Comparison of ENCODE assay signal across 25 cellular contexts in genomic region chr18:48573632-48574293, GRCh38. TPM values are rescaled to one million over a fixed set of nuclear protein-coding genes. Genes with fewer than 3 reads are reported as not detected.
DNase-seq lines count a peak whose midpoint lies in the region; ATAC-seq, FAIRE-seq and TF ChIP-seq lines count a peak whose summit lies in the region.
"Had no signal": no experiment of that assay in that cellular context is flagged by ENCODE, and none has a peak within 500 bp of the region (broad histone marks: within the 10 kb centered on the region; RNA-seq: fewer than 3 reads in every experiment).

No MANE protein-coding gene starts in this region.

- no peak overlapping the region for H4K8ac ChIP-seq in mesendoderm (ENCODE audit: low read depth, low read length)

- no peak overlapping the region for H2BK120ac ChIP-seq in mesendoderm (ENCODE audit: low read depth, low read length)

- no peak overlapping the region for H3K4me2 ChIP-seq in mesendoderm (ENCODE audit: low read length)

- no peak overlapping the region for H3K4ac ChIP-seq in mesendoderm (ENCODE audit: low read depth, low read length)

- no peaks in the 10 kb centered on the region for H3K36me3 ChIP-seq in mesendoderm (ENCODE audit: control insufficient read depth, insufficient read depth, low read length)
- H3K36me3 ChIP-seq: cardiac muscle cell had no signal

- peaks cover 4% of the 10 kb centered on the region for H3K79me1 ChIP-seq in mesendoderm (ENCODE audit: low read length)

- H3K4me3 ChIP-seq in dorsolateral prefrontal cortex (no peak overlapping the region), mesendoderm (ENCODE audit: low read length) (no peak overlapping the region)
- H3K4me3 ChIP-seq: cardiac muscle cell, lung had no signal

- WGBS in mesendoderm (ENCODE audit: extremely low coverage, insufficient coverage, low lambda C conversion rate): no CpG with 5 or more reads among the region's 14 CpGs

- no peak overlapping the region for H2BK15ac ChIP-seq in mesendoderm (replicated peaks; ENCODE audit: low read depth)

- no peaks in the 10 kb centered on the region for H3K4me1 ChIP-seq in mesendoderm (ENCODE audit: control insufficient read depth, low read depth, low read length)

- H3K27me3 ChIP-seq in dorsolateral prefrontal cortex: no peaks in the 10 kb centered on the region
- H3K27me3 ChIP-seq in mesendoderm (ENCODE audit: insufficient read depth, low read length, poor library complexity): no peaks in the 10 kb centered on the region
- H3K27me3 ChIP-seq: cardiac muscle cell had no signal

- H2BK5ac ChIP-seq in mesendoderm (ENCODE audit: low read length): no peak overlapping the region

- no peaks in the 10 kb centered on the region for H3K79me2 ChIP-seq in mesendoderm (ENCODE audit: control insufficient read depth, insufficient read depth, low read length)

- H3K27ac Mint-ChIP-seq in effector memory CD8-positive, alpha-beta T cell: no peak overlapping the region
- H3K27ac Mint-ChIP-seq: activated CD4-positive, alpha-beta T cell treated with anti-CD3 and anti-CD28 coated beads, Interleukin-2, amount 10 ng/mL, durations not matched to agents 7 days and 5 days; activated naive CD8-positive, alpha-beta T cell treated with anti-CD3 and anti-CD28 coated beads, Interleukin-2, amount 50 U/mL, for 24 hours; CD14-positive monocyte; stimulated activated naive CD8-positive, alpha-beta T cell treated with anti-CD3 and anti-CD28 coated beads, Interleukin-15, Interleukin-2, amounts not matched to agents 100 ng/mL and 50 ng/mL, for 24 hours had no signal

- ATAC-seq in HG03354 (IDR thresholded peaks at IDR 0.05; ENCODE audit: poor library complexity, severe bottlenecking, unreplicated experiment) (no peak), HG03565 (IDR thresholded peaks at IDR 0.05; ENCODE audit: unreplicated experiment) (no peak)
- no peak for ATAC-seq in effector memory CD8-positive, alpha-beta T cell (replicated peaks)
- ATAC-seq: activated naive CD8-positive, alpha-beta T cell treated with anti-CD3 and anti-CD28 coated beads, Interleukin-2, amount 50 U/mL, for 24 hours had no signal

- H4K5ac ChIP-seq in mesendoderm (ENCODE audit: low read length): no peak overlapping the region

- H3K9ac ChIP-seq in mesendoderm (ENCODE audit: low read length): no peak overlapping the region

- H3K27me3 Mint-ChIP-seq in effector memory CD8-positive, alpha-beta T cell: peaks cover 0 to 22% of the 10 kb centered on the region in 2 donors
- H3K27me3 Mint-ChIP-seq: activated CD4-positive, alpha-beta T cell treated with anti-CD3 and anti-CD28 coated beads, Interleukin-2, amount 10 ng/mL, durations not matched to agents 7 days and 5 days; activated naive CD8-positive, alpha-beta T cell treated with anti-CD3 and anti-CD28 coated beads, Interleukin-2, amount 50 U/mL, for 24 hours; naive B cell; stimulated activated naive CD8-positive, alpha-beta T cell treated with anti-CD3 and anti-CD28 coated beads, Interleukin-15, Interleukin-2, amounts not matched to agents 100 ng/mL and 50 ng/mL, for 24 hours had no signal

- no peak for FAIRE-seq in D721Med (lab: Jason Lieb, UNC)
- FAIRE-seq: GM12892 had no signal

- H2AK5ac ChIP-seq in mesendoderm (ENCODE audit: low read length): no peak overlapping the region

- H3K4me1 Mint-ChIP-seq in effector memory CD8-positive, alpha-beta T cell (ENCODE audit: low read depth in 2 of 2): no peaks in the 10 kb centered on the region
- H3K4me1 Mint-ChIP-seq: activated CD4-positive, alpha-beta T cell treated with anti-CD3 and anti-CD28 coated beads, Interleukin-2, amount 10 ng/mL, durations not matched to agents 7 days and 5 days; naive B cell had no signal

- TF ChIP-seq CTCF in 22Rv1 (IDR thresholded peaks at IDR 0.05) (peak; percentile 14; the same call in 1 of the 2 replicates), dorsolateral prefrontal cortex (IDR thresholded peaks at IDR 0.05 in 54 of 56, conservative IDR thresholded peaks at IDR 0.05 in 2 of 56; ENCODE audit: low read depth in 1 of 56, partially characterized antibody in 56 of 56) (no peak), D721Med (IDR thresholded peaks at IDR 0.05; ENCODE audit: insufficient read depth, missing control alignments) (no peak)

- no peak overlapping the region for H3K18ac ChIP-seq in mesendoderm (ENCODE audit: low read length)

- no peak overlapping the region for H3K27ac ChIP-seq in 22Rv1
- H3K27ac ChIP-seq in dorsolateral prefrontal cortex: peak overlapping the region in 57 of 59 donors; percentile 3 to 99 (median 97)
- H3K27ac ChIP-seq in mesendoderm (ENCODE audit: low read depth, low read length): no peak overlapping the region
- H3K27ac ChIP-seq: cardiac muscle cell had no signal

- no peaks in the 10 kb centered on the region for H3K9me3 Mint-ChIP-seq in effector memory CD8-positive, alpha-beta T cell

- H3K4me3 Mint-ChIP-seq in effector memory CD8-positive, alpha-beta T cell: no peak overlapping the region
- H3K4me3 Mint-ChIP-seq: activated CD4-positive, alpha-beta T cell treated with anti-CD3 and anti-CD28 coated beads, Interleukin-2, amount 10 ng/mL, durations not matched to agents 7 days and 5 days; activated naive CD8-positive, alpha-beta T cell treated with anti-CD3 and anti-CD28 coated beads, Interleukin-2, amount 50 U/mL, for 24 hours; CD14-positive monocyte; naive B cell; stimulated activated naive CD8-positive, alpha-beta T cell treated with anti-CD3 and anti-CD28 coated beads, Interleukin-15, Interleukin-2, amounts not matched to agents 100 ng/mL and 50 ng/mL, for 24 hours had no signal

- intact Hi-C loops in dorsolateral prefrontal cortex (cut with DNase I): loop anchor here in 1 of 2 donors (2.0 kb wide), 1 partner anchor 29 kb away; no protein-coding TSS in a partner anchor

- H3K56ac ChIP-seq in mesendoderm (ENCODE audit: low read length): no peak overlapping the region

- DNase-seq in NAMALWA (ENCODE audit: low spot score) (peak; percentile 13), dorsolateral prefrontal cortex (no peak), mesendoderm (peak; percentile 57), D721Med (ENCODE audit: insufficient read length, low spot score) (no peak)
- no peak for DNase-seq in effector memory CD8-positive, alpha-beta T cell
- DNase-seq: activated CD4-positive, alpha-beta T cell treated with anti-CD3 and anti-CD28 coated beads, Interleukin-2, amount 10 ng/mL, durations not matched to agents 7 days and 5 days; activated CD8-positive, alpha-beta memory T cell treated with anti-CD3 and anti-CD28 coated beads, Interleukin-2, amount 50 U/mL, for 4 hours; activated effector memory CD4-positive, alpha-beta T cell treated with Interleukin-2 at 50 U/mL for 16 hours; activated naive CD8-positive, alpha-beta T cell treated with anti-CD3 and anti-CD28 coated beads, Interleukin-2, amount 50 U/mL, for 24 hours; DMS 273 treated with DMSO at 0.1 percent for 48 hours; HCEC 1CT; MV-4-11; naive B cell; NCI-H2029; NCI-H510A; stimulated activated CD4-positive, alpha-beta T cell treated with anti-CD3 and anti-CD28 coated beads, Interleukin-2, amount 100 ng/mL, for 24 hours; SW 1271 had no signal

- H3K36me3 Mint-ChIP-seq in effector memory CD8-positive, alpha-beta T cell (ENCODE audit: insufficient read depth): peaks cover 4% of the 10 kb centered on the region
- H3K36me3 Mint-ChIP-seq: naive B cell had no signal

- no peak overlapping the region for H3K23ac ChIP-seq in mesendoderm (ENCODE audit: low read length)

RNA-seq across cellular contexts. Expression of gene CTIF, which starts 34.9 kb away (rescaled TPM):
- 100 to 1,000 TPM; 148 to 308 (median 218) TPM for total RNA-seq in dorsolateral prefrontal cortex
- 11.5 TPM for polyA plus RNA-seq in mesendoderm (2013, experiment 1 of 2)
- 14.5 TPM for polyA plus RNA-seq in mesendoderm (2013, experiment 2 of 2)

Comparison
In these comparisons a context has a peak if more than half of its experiments do, and no peak if none do; other contexts are left out.
1. H3K27ac ChIP-seq: peak in dorsolateral prefrontal cortex (57 of 59); none in 22Rv1 (single experiment) and mesendoderm (single experiment).
2. DNase-seq: peak in NAMALWA (single experiment) and mesendoderm (single experiment); none in dorsolateral prefrontal cortex (0 of 10), effector memory CD8-positive, alpha-beta T cell (0 of 3) and D721Med (single experiment).